In genomic region chr1:30976143-30976542, GRCh38 we compare ENCODE assay signal across 9 cellular contexts.
DNase-seq lines count a peak whose midpoint lies in the region; ATAC-seq, FAIRE-seq and TF ChIP-seq lines count a peak whose summit lies in the region.
"Had no signal": no experiment of that assay in that cellular context is flagged by ENCODE, and none has a peak within 500 bp of the region (broad histone marks: within the 10 kb centered on the region; RNA-seq: fewer than 3 reads in every experiment).

No MANE protein-coding gene starts in this region.

- 12 to 18% methylated on average over 2 of the region's 2 CpGs for WGBS in heart right ventricle, 2 donors
- 67% methylated on average over 2 of the region's 2 CpGs for WGBS in smooth muscle cell (ENCODE audit: low lambda C conversion rate)

- H3K4me3 ChIP-seq in heart right ventricle (no peak overlapping the region), smooth muscle cell (no peak overlapping the region), BE2C (ENCODE audit: low read depth, low read length) (no peak overlapping the region)

- no peak overlapping the region for H3K9ac ChIP-seq in smooth muscle cell (ENCODE audit: low read depth)

- H3K27me3 ChIP-seq in heart right ventricle (no peaks in the 10 kb centered on the region), smooth muscle cell (ENCODE audit: low read depth) (no peaks in the 10 kb centered on the region), BE2C (no peaks in the 10 kb centered on the region)

- H3K9me3 Mint-ChIP-seq in activated CD8-positive, alpha-beta T cell treated with anti-CD3 and anti-CD28 coated beads for 36 hours = no peaks in the 10 kb centered on the region

- no peak for ATAC-seq in activated CD8-positive, alpha-beta T cell treated with anti-CD3 and anti-CD28 coated beads for 36 hours
- ATAC-seq in heart right ventricle = peak; percentile 20 to 59 (median 48)

- peaks cover 57% of the 10 kb centered on the region for H3K36me3 Mint-ChIP-seq in activated CD8-positive, alpha-beta T cell treated with anti-CD3 and anti-CD28 coated beads for 36 hours (ENCODE audit: low read depth)

- peak; percentile 81 for FAIRE-seq in GM19239 (lab: Jason Lieb, UNC)

- POLR2A ChIA-PET in activated CD8-positive, alpha-beta T cell treated with anti-CD3 and anti-CD28 coated beads for 36 hours (lab: Charles Lee) = interaction anchor here (1.1 kb wide), 1 partner anchor 88 kb away, joined by 3 read pairs; no protein-coding TSS in a partner anchor

- peaks cover 97% of the 10 kb centered on the region for H4K20me1 ChIP-seq in smooth muscle cell (ENCODE audit: low read depth)

- no peaks in the 10 kb centered on the region for H3F3A ChIP-seq in smooth muscle cell (ENCODE audit: low read depth)

- peaks cover 45% of the 10 kb centered on the region for H3K4me1 Mint-ChIP-seq in activated CD8-positive, alpha-beta T cell treated with anti-CD3 and anti-CD28 coated beads for 36 hours (ENCODE audit: low read depth)

- H3K27me3 Mint-ChIP-seq in activated CD8-positive, alpha-beta T cell treated with anti-CD3 and anti-CD28 coated beads for 36 hours = no peaks in the 10 kb centered on the region

- peaks cover 0 to 80% (median 20%) of the 10 kb centered on the region in 9 donors for H3K36me3 ChIP-seq in heart right ventricle
- H3K36me3 ChIP-seq in smooth muscle cell (ENCODE audit: low read depth) = peaks cover 15% of the 10 kb centered on the region
- H3K36me3 ChIP-seq in BE2C = peaks cover 17% of the 10 kb centered on the region

- no peak overlapping the region for H3K4me3 Mint-ChIP-seq in activated CD8-positive, alpha-beta T cell treated with anti-CD3 and anti-CD28 coated beads for 36 hours

- TF ChIP-seq CTCF in activated CD8-positive, alpha-beta T cell treated with anti-CD3 and anti-CD28 coated beads for 36 hours (IDR thresholded peaks at IDR 0.05) = no peak
- no peak for TF ChIP-seq CTCF in heart right ventricle (IDR thresholded peaks at IDR 0.05)
- TF ChIP-seq CTCF in smooth muscle cell (IDR thresholded peaks at IDR 0.05; ENCODE audit: borderline replicate concordance, insufficient read depth, poor library complexity, severe bottlenecking) = no peak
- TF ChIP-seq CTCF in BE2C (IDR thresholded peaks at IDR 0.05; ENCODE audit: low read depth, low read length) = no peak

- no peak for DNase-seq in GM19239 (ENCODE audit: insufficient read length, low spot score)
- no peak for DNase-seq in activated CD8-positive, alpha-beta T cell treated with anti-CD3 and anti-CD28 coated beads for 36 hours
- no peak for DNase-seq in heart right ventricle
- no peak for DNase-seq in smooth muscle cell (lab: John Stamatoyannopoulos, UW; ENCODE audit: unreplicated experiment)
- no peak for DNase-seq in retina
- DNase-seq in DMS79 treated with DMSO at 0.1 percent for 48 hours (lab: John Stamatoyannopoulos, UW) = no peak
- no peak for DNase-seq in BE2C
- DNase-seq in activated CD4-positive, alpha-beta T cell treated with anti-CD3 and anti-CD28 coated beads for 48 hours = no peak
- DNase-seq: activated CD4-positive, alpha-beta T cell treated with anti-CD3 and anti-CD28 coated beads, Interleukin-2, amount 50 U/mL, for 48 hours had no signal

- no peak overlapping the region for H2AFZ ChIP-seq in smooth muscle cell (ENCODE audit: low read depth)

- H3K27ac Mint-ChIP-seq in activated CD8-positive, alpha-beta T cell treated with anti-CD3 and anti-CD28 coated beads for 36 hours = peak overlapping the region; percentile 73

- intact Hi-C loops in activated CD8-positive, alpha-beta T cell treated with anti-CD3 and anti-CD28 coated beads for 36 hours (cut with micrococcal nuclease) = no loop called here
- intact Hi-C loops in heart right ventricle (cut with DNase I) = no loop called here

- no peaks in the 10 kb centered on the region for H3K9me3 ChIP-seq in heart right ventricle
- H3K9me3 ChIP-seq in smooth muscle cell (replicated peaks; ENCODE audit: low read depth) = no peaks in the 10 kb centered on the region
- no peaks in the 10 kb centered on the region for H3K9me3 ChIP-seq in BE2C

- peaks cover 81% of the 10 kb centered on the region for H3K79me2 ChIP-seq in smooth muscle cell (ENCODE audit: low read depth)

- H3K4me1 ChIP-seq in heart right ventricle (peaks cover 3 to 38% (median 31%) of the 10 kb centered on the region in 9 donors), smooth muscle cell (ENCODE audit: low read depth) (peaks cover 6% of the 10 kb centered on the region), BE2C (peaks cover 5% of the 10 kb centered on the region; the same call in 1 of the 2 replicates)

- CTCF ChIA-PET in activated CD8-positive, alpha-beta T cell treated with anti-CD3 and anti-CD28 coated beads for 36 hours (lab: Charles Lee) = interaction anchor here (0.6 to 0.9 kb wide), 2 partner anchors 174 to 287 kb away, joined by 3 read pairs; no protein-coding TSS in a partner anchor

- H3K4me2 ChIP-seq in smooth muscle cell = no peak overlapping the region

- H3K27ac ChIP-seq in heart right ventricle (peak overlapping the region in 7 of 10 donors; percentile 2 to 68 (median 59)), smooth muscle cell (ENCODE audit: low read depth) (peak overlapping the region; percentile 45)
